ENCODE assay signal across 8 cellular contexts in the genomic region with DNA sequence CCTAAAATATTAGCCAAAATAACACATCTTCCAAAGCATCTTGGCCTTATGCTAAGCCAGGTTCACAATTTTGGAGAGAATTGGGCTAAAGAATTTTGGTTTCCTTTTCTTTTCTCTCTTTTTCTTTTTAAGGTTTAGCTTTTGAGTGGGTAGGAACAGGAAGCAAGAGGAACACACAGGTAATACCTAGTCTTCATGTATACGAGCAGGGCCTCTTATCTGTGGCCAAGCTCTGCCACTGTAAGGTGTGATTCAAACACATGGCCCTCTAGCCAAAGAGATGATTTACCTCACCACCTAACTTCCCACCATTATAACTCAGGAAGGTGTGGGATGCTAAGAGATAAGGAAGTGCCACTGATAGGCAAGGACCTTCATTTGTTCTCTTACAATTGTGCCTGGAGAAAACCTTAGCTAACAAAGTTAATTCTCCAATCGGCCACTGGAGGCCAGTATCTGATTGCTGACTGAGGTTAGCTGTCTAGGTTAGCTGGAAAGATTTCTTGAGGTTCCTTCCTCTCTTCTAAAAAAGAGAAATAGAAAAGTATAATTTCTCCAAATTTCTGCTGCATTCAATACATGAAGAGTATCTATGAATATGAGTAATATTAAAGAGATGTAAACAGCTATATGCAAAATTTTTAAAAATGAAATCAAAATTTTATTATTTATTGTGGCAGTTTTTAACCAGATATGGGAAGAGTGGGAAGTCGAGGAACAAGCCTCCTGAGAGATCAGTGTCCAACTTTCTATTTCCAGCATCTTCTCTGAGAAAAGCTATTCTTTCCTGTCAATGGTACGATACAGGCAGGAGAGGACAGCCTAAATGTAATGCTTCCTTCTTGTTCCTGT. TPM values are rescaled to one million over a fixed set of nuclear protein-coding genes. Genes with fewer than 3 reads are reported as not detected.
DNase-seq lines count a peak whose midpoint lies in the region; ATAC-seq and TF ChIP-seq lines count a peak whose summit lies in the region.

No MANE protein-coding gene starts in this region.

- no peaks in the 10 kb centered on the region for H3K36me3 ChIP-seq in Panc1 (ENCODE audit: control insufficient read depth, insufficient read depth, low read length)
- H3K36me3 ChIP-seq in parathyroid adenoma (ENCODE audit: control insufficient read depth, insufficient read depth, low read length), result no peaks in the 10 kb centered on the region

- ATAC-seq in GM21390 (IDR thresholded peaks at IDR 0.05; ENCODE audit: unreplicated experiment), result peak; percentile 95
- ATAC-seq in Panc1, result peak; percentile 90
- ATAC-seq in activated T-helper 17 cell treated with anti-CD3 and anti-CD28 coated beads, Interleukin-2, amount 50 U/mL, for 72 hours (replicated peaks), result peak; percentile 67
- peak; percentile 88 for ATAC-seq in foreskin keratinocyte

- no peaks in the 10 kb centered on the region for H3K9me3 Mint-ChIP-seq in activated T-helper 17 cell treated with anti-CD3 and anti-CD28 coated beads, Interleukin-2, amount 50 U/mL, for 72 hours

- in situ Hi-C loops in Panc1 (cut with HindIII; ENCODE audit: low pct_unique_long_range_greater_than_20kb, low sequenced_read_pairs), result no loop called here

- no peaks in the 10 kb centered on the region for H3K36me3 Mint-ChIP-seq in activated T-helper 17 cell treated with anti-CD3 and anti-CD28 coated beads, Interleukin-2, amount 50 U/mL, for 72 hours (ENCODE audit: low read depth)

- TF ChIP-seq CTCF in HL-60 (IDR thresholded peaks at IDR 0.05; ENCODE audit: insufficient read depth, low read length) (peak; percentile 47), Panc1 (IDR thresholded peaks at IDR 0.05) (peak; percentile 75), foreskin keratinocyte (conservative IDR thresholded peaks at IDR 0.05) (peak; percentile 84), parathyroid adenoma (IDR thresholded peaks at IDR 0.05) (peak; percentile 48)

- H3K27ac Mint-ChIP-seq in activated T-helper 17 cell treated with anti-CD3 and anti-CD28 coated beads, Interleukin-2, amount 50 U/mL, for 72 hours, result no peak overlapping the region

- no peak overlapping the region for H2AFZ ChIP-seq in parathyroid adenoma

- CTCF ChIA-PET in Panc1 (lab: Charles Lee), result interaction anchor here (0.9 kb wide), 1 partner anchor 700 kb away, joined by 3 read pairs; no protein-coding TSS in a partner anchor

- no peak overlapping the region for H3K4me3 ChIP-seq in HL-60 (replicated peaks; ENCODE audit: insufficient read depth, low read length)
- no peak overlapping the region for H3K4me3 ChIP-seq in Panc1 (ENCODE audit: low read depth in 2 of 2, low read length in 2 of 2)
- H3K4me3 ChIP-seq in parathyroid adenoma (ENCODE audit: low read depth, low read length), result no peak overlapping the region

- H3K27me3 Mint-ChIP-seq in activated T-helper 17 cell treated with anti-CD3 and anti-CD28 coated beads, Interleukin-2, amount 50 U/mL, for 72 hours, result peaks cover 5% of the 10 kb centered on the region

- H3K4me3 Mint-ChIP-seq in activated T-helper 17 cell treated with anti-CD3 and anti-CD28 coated beads, Interleukin-2, amount 50 U/mL, for 72 hours, result no peak overlapping the region

- DNase-seq in Daoy (ENCODE audit: low read depth) (peak; percentile 27), HL-60 (ENCODE audit: low read depth in 1 of 2, low spot score in 1 of 2) (peak; percentile 32 to 62), Panc1 (ENCODE audit: low read depth, low spot score) (peak; percentile 24), foreskin keratinocyte (peak; percentile 11 to 35), NCI-H187 (lab: John Stamatoyannopoulos, UW) (no peak)

- intact Hi-C loops in Panc1 (cut with micrococcal nuclease; ENCODE audit: unreplicated experiment), result loop anchor here (2.0 to 5.0 kb wide), 2 partner anchors 102 to 677 kb away; no protein-coding TSS in a partner anchor

- H3K27me3 ChIP-seq in HL-60 (ENCODE audit: insufficient read depth, poor library complexity, severe bottlenecking) (no peaks in the 10 kb centered on the region), Panc1 (ENCODE audit: control insufficient read depth, insufficient read depth, low read length) (no peaks in the 10 kb centered on the region; the same call in none of the 2 replicates), foreskin keratinocyte (peaks cover 32% of the 10 kb centered on the region), parathyroid adenoma (ENCODE audit: control insufficient read depth, insufficient read depth, low read length) (no peaks in the 10 kb centered on the region)

- H3K27ac ChIP-seq in HL-60 (replicated peaks) (no peak overlapping the region), Panc1 (ENCODE audit: low read length) (no peak overlapping the region), foreskin keratinocyte (no peak overlapping the region), parathyroid adenoma (no peak overlapping the region)

- H3K9me3 ChIP-seq in Panc1 (ENCODE audit: control insufficient read depth, insufficient read depth, low read depth, low read length) (no peaks in the 10 kb centered on the region), parathyroid adenoma (ENCODE audit: control insufficient read depth, low read length) (no peaks in the 10 kb centered on the region)

- no peaks in the 10 kb centered on the region for H3K79me2 ChIP-seq in parathyroid adenoma

- H3K4me1 Mint-ChIP-seq in activated T-helper 17 cell treated with anti-CD3 and anti-CD28 coated beads, Interleukin-2, amount 50 U/mL, for 72 hours, result no peaks in the 10 kb centered on the region

- POLR2A ChIA-PET in Panc1 (lab: Charles Lee), result no interaction called here

- no peaks in the 10 kb centered on the region for H3K4me1 ChIP-seq in Panc1 (ENCODE audit: control insufficient read depth, insufficient read depth, low read length)
- H3K4me1 ChIP-seq in foreskin keratinocyte, result no peaks in the 10 kb centered on the region
- H3K4me1 ChIP-seq in parathyroid adenoma, result no peaks in the 10 kb centered on the region

- H3K9ac ChIP-seq in parathyroid adenoma, result no peak overlapping the region

- H3K4me2 ChIP-seq in parathyroid adenoma (ENCODE audit: low read length), result no peak overlapping the region

- BruUV-seq in Panc1 (replicated peaks; lab: Mats Ljungman, UMichigan), result no TSS peak

RNA-seq across cellular contexts. Expression of a gene that starts 30.1 kb away (rescaled TPM):
- total RNA-seq in Daoy (2014; rRNA removed; shearing (Covaris generic)), result 12.7 and 24.1 TPM in 2 replicates
- total RNA-seq in Panc1 (2021; ENCODE audit: unreplicated experiment), result 9.1 TPM
- polyA plus RNA-seq in Panc1 (2012; ENCODE audit: insufficient read length), result 9.6 TPM
- 10 to 100 TPM; 12.1 to 17.8 TPM for total RNA-seq in activated T-helper 17 cell treated with anti-CD3 and anti-CD28 coated beads, Interleukin-2, amount 50 U/mL, for 72 hours
- 28.1 and 29.2 TPM in 2 replicates for total RNA-seq in foreskin keratinocyte
- 16.8 and 17.6 TPM in 2 replicates for polyA plus RNA-seq in foreskin keratinocyte

RNA-seq across cellular contexts. Expression of a gene that starts 51.5 kb away (rescaled TPM):
- 1.1 and 1.3 TPM in 2 replicates for total RNA-seq in Daoy (2014; rRNA removed; shearing (Covaris generic))
- 0.08 TPM for total RNA-seq in Panc1 (2021; ENCODE audit: unreplicated experiment)
- polyA plus RNA-seq in Panc1 (2012; ENCODE audit: insufficient read length), result not detected
- total RNA-seq in activated T-helper 17 cell treated with anti-CD3 and anti-CD28 coated beads, Interleukin-2, amount 50 U/mL, for 72 hours, result under 1 TPM; 0.53 to 0.95 TPM
- not detected in 2 replicates for total RNA-seq in foreskin keratinocyte
- polyA plus RNA-seq in foreskin keratinocyte, result not detected in 2 replicates

Comparison
In these comparisons a context has a peak if more than half of its experiments do, and no peak if none do; other contexts are left out.
1. DNase-seq: peak in Daoy (single experiment), HL-60 (2 of 2), Panc1 (single experiment) and foreskin keratinocyte (2 of 2); none in NCI-H187 (0 of 2).
2. Peak in every context shown above with its lines, with median percentiles within 50 percentile points of each other: ATAC-seq and CTCF ChIP-seq.